ENCODE assay signal across 23 cellular contexts in genomic region chr15:73680545-73680944, GRCh38.
"Had no signal": no experiment of that assay in that cellular context is flagged by ENCODE, and none has a peak within 500 bp of the region (broad histone marks: within the 10 kb centered on the region; RNA-seq: fewer than 3 reads in every experiment).

No MANE protein-coding gene starts in this region.

- H3K27ac ChIP-seq: HL-60, KMS-11 had no signal

- H3K9me3 ChIP-seq: SK-N-SH had no signal

- H3K4me3 ChIP-seq: K562 had no signal

- H3K4me3 Mint-ChIP-seq: IgD-negative memory B cell had no signal

- FAIRE-seq: HTR-8/SVneo, K562, RCC 7860 had no signal

- H3K4me2 ChIP-seq: KMS-11, SK-N-SH had no signal

- H3K9ac ChIP-seq: KMS-11, SK-N-SH had no signal

- DNase-seq: Kasumi-1, MM.1S, NCI-H1092 treated with DMSO at 0.1 percent for 48 hours, NCI-H1436, NCI-H187, NCI-H2029, NCI-H2081 treated with DMSO at 0.1 percent for 48 hours, NCI-H2171, NCI-H226, NCI-H446, NCI-H510A, NCI-H524 treated with DMSO at 0.1 percent for 48 hours, NCI-H69, NCI-H774, Right ventricle myocardium superior, RPMI8226, SK-N-SH had no signal

- ATAC-seq: K562 had no signal
